18 cellular contexts compared by ENCODE assay signal in the genomic region with DNA sequence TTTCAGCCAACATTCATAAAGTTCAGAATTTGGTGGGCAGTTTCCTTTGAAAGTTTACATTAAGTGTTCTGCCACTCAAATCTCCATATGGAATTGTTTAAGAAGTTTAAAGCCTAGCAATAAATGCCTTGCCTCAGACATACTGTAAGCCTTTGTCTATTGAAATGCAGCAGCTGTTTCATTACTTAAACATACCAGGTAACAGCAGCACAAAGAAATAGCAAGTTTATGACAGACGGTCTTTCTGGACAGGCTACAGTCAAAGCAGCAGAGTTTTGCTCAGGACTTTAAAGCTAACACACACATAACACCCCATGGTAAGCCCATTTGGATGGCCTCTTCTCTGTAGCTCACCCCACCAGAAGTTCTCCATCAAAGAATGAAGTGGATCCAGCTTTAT. TPM values are rescaled to one million over a fixed set of nuclear protein-coding genes. Genes with fewer than 3 reads are reported as not detected.
DNase-seq lines count a peak whose midpoint lies in the region; ATAC-seq and TF ChIP-seq lines count a peak whose summit lies in the region.
"Had no signal": no experiment of that assay in that cellular context is flagged by ENCODE, and none has a peak within 500 bp of the region (broad histone marks: within the 10 kb centered on the region; RNA-seq: fewer than 3 reads in every experiment).

No MANE protein-coding gene starts in this region.

- H3K9ac ChIP-seq in SU-DHL-6 (ENCODE audit: low read length) (no peak overlapping the region), rectal smooth muscle tissue (ENCODE audit: low read length) (no peak overlapping the region)

- H3K4me1 ChIP-seq in rectal smooth muscle tissue (ENCODE audit: control insufficient read depth, insufficient read depth, low read length), result peaks cover 13% of the 10 kb centered on the region
- H3K4me1 ChIP-seq: psoas muscle had no signal

- CTCF ChIA-PET in activated CD4-positive, alpha-beta T cell treated with anti-CD3 and anti-CD28 coated beads for 36 hours (lab: Charles Lee), result interaction anchor here (0.8 to 1.3 kb wide), 2 partner anchors 9 to 16 kb away, joined by 3 read pairs; no protein-coding TSS in a partner anchor
- CTCF ChIA-PET in RWPE1 (lab: Yijun Ruan, JAX), result interaction anchor here (0.5 kb wide), 1 partner anchor 374 kb away, joined by 3 read pairs; no protein-coding TSS in a partner anchor

- TF ChIP-seq CTCF in SU-DHL-6 (IDR thresholded peaks at IDR 0.05; ENCODE audit: insufficient read depth, low read length, poor library complexity, severe bottlenecking), result no peak
- TF ChIP-seq CTCF in RWPE1 (conservative IDR thresholded peaks at IDR 0.05; ENCODE audit: low read depth), result no peak

- H3K4me3 ChIP-seq in SU-DHL-6 (ENCODE audit: insufficient read depth, low read length, poor library complexity, severe bottlenecking) (no peak overlapping the region), rectal smooth muscle tissue (ENCODE audit: low read length) (no peak overlapping the region)
- H3K4me3 ChIP-seq: psoas muscle had no signal

- POLR2A ChIA-PET in activated CD4-positive, alpha-beta T cell treated with anti-CD3 and anti-CD28 coated beads for 36 hours (lab: Charles Lee), result interaction anchor here (0.5 kb wide), 1 partner anchor 288 kb away, joined by 7 read pairs; no protein-coding TSS in a partner anchor
- POLR2A ChIA-PET in RWPE1 (lab: Yijun Ruan, JAX; ENCODE audit: low non-redundant PET), result no interaction called here

- intact Hi-C loops in activated CD4-positive, alpha-beta T cell treated with anti-CD3 and anti-CD28 coated beads for 36 hours (cut with DNase I, micrococcal nuclease), result loop anchor here (1.0 to 2.0 kb wide), 5 partner anchors 12 to 44 kb away; no protein-coding TSS in a partner anchor

- H3K9me2 ChIP-seq in SU-DHL-6 (replicated peaks; ENCODE audit: insufficient read depth, low read length), result no peaks in the 10 kb centered on the region

- H3K27ac Mint-ChIP-seq in activated CD4-positive, alpha-beta T cell treated with anti-CD3 and anti-CD28 coated beads for 36 hours, result peak overlapping the region; percentile 39
- peak overlapping the region; percentile 40 to 85 (median 60) for H3K27ac Mint-ChIP-seq in immature natural killer cell
- H3K27ac Mint-ChIP-seq in activated T-helper 17 cell treated with anti-CD3 and anti-CD28 coated beads, Interleukin-2, amount 50 U/mL, for 72 hours, result no peak overlapping the region

- H4K20me1 ChIP-seq in SU-DHL-6 (ENCODE audit: low read depth, low read length), result no peaks in the 10 kb centered on the region

- no peaks in the 10 kb centered on the region for H3K9me3 ChIP-seq in SU-DHL-6 (ENCODE audit: insufficient read depth, low read length)
- H3K9me3 ChIP-seq: Caco-2, psoas muscle had no signal

- H2AFZ ChIP-seq in SU-DHL-6 (ENCODE audit: low read depth, low read length, severe bottlenecking), result peak overlapping the region; percentile 2

- no peaks in the 10 kb centered on the region for H3K79me2 ChIP-seq in SU-DHL-6 (ENCODE audit: insufficient read depth, low read length)

- no peak for DNase-seq in activated CD4-positive, alpha-beta T cell treated with anti-CD3 and anti-CD28 coated beads for 36 hours
- no peak for DNase-seq in activated CD4-positive, alpha-beta T cell treated with anti-CD3 and anti-CD28 coated beads for 48 hours
- DNase-seq in immature natural killer cell (no peak), RWPE1 (ENCODE audit: low spot score) (no peak)
- DNase-seq: Caco-2, GDM1, Karpas-422, midbrain, NCI-H1436 treated with DMSO at 0.1 percent for 48 hours, NCI-H345, psoas muscle had no signal

- H3F3A ChIP-seq in SU-DHL-6 (ENCODE audit: insufficient read depth), result peaks cover 4% of the 10 kb centered on the region; the same call in 1 of the 2 replicates

- peaks cover 27% of the 10 kb centered on the region for H3K4me1 Mint-ChIP-seq in activated CD4-positive, alpha-beta T cell treated with anti-CD3 and anti-CD28 coated beads for 36 hours
- H3K4me1 Mint-ChIP-seq in immature natural killer cell, result peaks cover 32 to 33% of the 10 kb centered on the region in 2 donors
- peaks cover 4% of the 10 kb centered on the region for H3K4me1 Mint-ChIP-seq in activated T-helper 17 cell treated with anti-CD3 and anti-CD28 coated beads, Interleukin-2, amount 50 U/mL, for 72 hours

- no peaks in the 10 kb centered on the region for H3K9me3 Mint-ChIP-seq in activated CD4-positive, alpha-beta T cell treated with anti-CD3 and anti-CD28 coated beads for 36 hours (ENCODE audit: low read depth)
- H3K9me3 Mint-ChIP-seq in immature natural killer cell, result no peaks in the 10 kb centered on the region
- no peaks in the 10 kb centered on the region for H3K9me3 Mint-ChIP-seq in activated T-helper 17 cell treated with anti-CD3 and anti-CD28 coated beads, Interleukin-2, amount 50 U/mL, for 72 hours

- H3K36me3 Mint-ChIP-seq in activated CD4-positive, alpha-beta T cell treated with anti-CD3 and anti-CD28 coated beads for 36 hours (ENCODE audit: low read depth), result peaks cover 3% of the 10 kb centered on the region
- H3K36me3 Mint-ChIP-seq in immature natural killer cell, result peaks cover 0 to 5% (median 0%) of the 10 kb centered on the region in 3 donors
- H3K36me3 Mint-ChIP-seq in activated T-helper 17 cell treated with anti-CD3 and anti-CD28 coated beads, Interleukin-2, amount 50 U/mL, for 72 hours (ENCODE audit: low read depth), result no peaks in the 10 kb centered on the region

- H3K27ac ChIP-seq in SU-DHL-6 (ENCODE audit: low read depth, low read length), result no peak overlapping the region
- H3K27ac ChIP-seq in rectal smooth muscle tissue (ENCODE audit: low read depth, low read length), result peak overlapping the region; percentile 3
- no peak overlapping the region for H3K27ac ChIP-seq in RWPE1
- H3K27ac ChIP-seq: psoas muscle had no signal

- no peak overlapping the region for H3K4me2 ChIP-seq in SU-DHL-6 (ENCODE audit: low read depth, low read length, poor library complexity, severe bottlenecking)

- H3K36me3 ChIP-seq in SU-DHL-6 (ENCODE audit: low read length) (no peaks in the 10 kb centered on the region), rectal smooth muscle tissue (ENCODE audit: control insufficient read depth, insufficient read depth, low read length) (no peaks in the 10 kb centered on the region)

- no peaks in the 10 kb centered on the region for H3K27me3 Mint-ChIP-seq in activated CD4-positive, alpha-beta T cell treated with anti-CD3 and anti-CD28 coated beads for 36 hours
- H3K27me3 Mint-ChIP-seq in immature natural killer cell (ENCODE audit: low read depth in 3 of 3), result peaks cover 0 to 2% (median 0%) of the 10 kb centered on the region in 3 donors
- no peaks in the 10 kb centered on the region for H3K27me3 Mint-ChIP-seq in activated T-helper 17 cell treated with anti-CD3 and anti-CD28 coated beads, Interleukin-2, amount 50 U/mL, for 72 hours

- no peak for ATAC-seq in activated CD4-positive, alpha-beta T cell treated with anti-CD3 and anti-CD28 coated beads for 36 hours
- no peak for ATAC-seq in GM19463 (IDR thresholded peaks at IDR 0.05; ENCODE audit: unreplicated experiment)
- no peak for ATAC-seq in activated T-helper 17 cell treated with anti-CD3 and anti-CD28 coated beads, Interleukin-2, amount 50 U/mL, for 72 hours (replicated peaks)
- ATAC-seq: psoas muscle had no signal

- no peak overlapping the region for H3K4me3 Mint-ChIP-seq in activated CD4-positive, alpha-beta T cell treated with anti-CD3 and anti-CD28 coated beads for 36 hours
- peak overlapping the region in 2 of 5 donors; percentile 33 to 51 for H3K4me3 Mint-ChIP-seq in immature natural killer cell
- no peak overlapping the region for H3K4me3 Mint-ChIP-seq in activated T-helper 17 cell treated with anti-CD3 and anti-CD28 coated beads, Interleukin-2, amount 50 U/mL, for 72 hours

- H3K27me3 ChIP-seq in SU-DHL-6 (ENCODE audit: low read length), result no peaks in the 10 kb centered on the region
- no peaks in the 10 kb centered on the region for H3K27me3 ChIP-seq in rectal smooth muscle tissue (ENCODE audit: control insufficient read depth, insufficient read depth, low read length)

RNA-seq across cellular contexts. Expression of gene C1orf105, which starts 38.5 kb away (rescaled TPM):
- total RNA-seq in activated CD4-positive, alpha-beta T cell treated with anti-CD3 and anti-CD28 coated beads for 36 hours, result not detected
- polyA plus RNA-seq in immature natural killer cell, result not detected
- total RNA-seq in activated T-helper 17 cell treated with anti-CD3 and anti-CD28 coated beads, Interleukin-2, amount 50 U/mL, for 72 hours, result under 1 TPM in 1 of 2 donors, not detected in 1; 0.37 TPM
- total RNA-seq: A172, cerebellum had no signal
- polyA plus RNA-seq: adipose tissue had no signal
